Comparison of ENCODE assay signal across 1 cellular context in the genomic region with DNA sequence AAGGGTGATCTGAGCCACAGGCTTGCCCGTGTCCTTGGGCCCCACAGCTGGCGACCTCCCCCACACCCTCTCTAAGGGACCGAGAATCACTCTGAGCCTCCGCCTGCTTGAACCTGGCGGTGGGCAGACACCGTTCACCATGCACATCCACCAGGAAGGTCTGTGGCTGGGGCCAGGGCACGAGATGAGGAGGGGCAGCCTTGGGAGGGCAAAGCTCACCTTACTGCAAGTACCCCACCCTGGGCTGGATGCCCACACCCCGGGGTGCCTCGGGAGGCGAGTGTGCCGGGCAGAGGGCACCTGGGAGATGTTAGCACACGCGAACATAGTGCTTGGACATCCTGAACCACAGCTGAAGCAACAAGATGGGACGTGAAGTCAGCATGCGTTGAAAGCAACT.
TF ChIP-seq lines count a peak whose summit lies in the region.

No MANE protein-coding gene starts in this region.

TF ChIP-seq in H1, 55 proteins besides CTCF, POLR2A, EP300 and RAD21:
- TF ChIP-seq RXRA (IDR thresholded peaks at IDR 0.05; ENCODE audit: insufficient read depth, low read depth, low read length) = no peak
- no peak for TF ChIP-seq CEBPB (IDR thresholded peaks at IDR 0.05; ENCODE audit: low read depth, low read length)
